Comparison of ENCODE assay signal across 1 cellular context in the genomic region with DNA sequence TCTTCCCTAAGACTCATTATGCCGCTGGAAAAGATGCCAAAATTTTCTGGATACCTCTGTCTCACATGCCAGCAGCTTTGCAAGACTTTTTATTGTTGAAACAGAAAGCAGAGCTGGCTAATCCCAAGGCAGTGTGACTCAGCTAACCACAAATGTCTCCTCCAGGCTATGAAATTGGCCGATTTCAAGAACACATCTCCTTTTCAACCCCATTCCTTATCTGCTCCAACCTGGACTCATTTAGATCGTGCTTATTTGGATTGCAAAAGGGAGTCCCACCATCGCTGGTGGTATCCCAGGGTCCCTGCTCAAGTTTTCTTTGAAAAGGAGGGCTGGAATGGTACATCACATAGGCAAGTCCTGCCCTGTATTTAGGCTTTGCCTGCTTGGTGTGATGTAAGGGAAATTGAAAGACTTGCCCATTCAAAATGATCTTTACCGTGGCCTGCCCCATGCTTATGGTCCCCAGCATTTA.
TF ChIP-seq lines count a peak whose summit lies in the region.

No MANE protein-coding gene starts in this region.

TF ChIP-seq in K562, 482 proteins besides CTCF, POLR2A, EP300 and RAD21 (continued from another document and continues in another):
- TF ChIP-seq, protein P1, sequence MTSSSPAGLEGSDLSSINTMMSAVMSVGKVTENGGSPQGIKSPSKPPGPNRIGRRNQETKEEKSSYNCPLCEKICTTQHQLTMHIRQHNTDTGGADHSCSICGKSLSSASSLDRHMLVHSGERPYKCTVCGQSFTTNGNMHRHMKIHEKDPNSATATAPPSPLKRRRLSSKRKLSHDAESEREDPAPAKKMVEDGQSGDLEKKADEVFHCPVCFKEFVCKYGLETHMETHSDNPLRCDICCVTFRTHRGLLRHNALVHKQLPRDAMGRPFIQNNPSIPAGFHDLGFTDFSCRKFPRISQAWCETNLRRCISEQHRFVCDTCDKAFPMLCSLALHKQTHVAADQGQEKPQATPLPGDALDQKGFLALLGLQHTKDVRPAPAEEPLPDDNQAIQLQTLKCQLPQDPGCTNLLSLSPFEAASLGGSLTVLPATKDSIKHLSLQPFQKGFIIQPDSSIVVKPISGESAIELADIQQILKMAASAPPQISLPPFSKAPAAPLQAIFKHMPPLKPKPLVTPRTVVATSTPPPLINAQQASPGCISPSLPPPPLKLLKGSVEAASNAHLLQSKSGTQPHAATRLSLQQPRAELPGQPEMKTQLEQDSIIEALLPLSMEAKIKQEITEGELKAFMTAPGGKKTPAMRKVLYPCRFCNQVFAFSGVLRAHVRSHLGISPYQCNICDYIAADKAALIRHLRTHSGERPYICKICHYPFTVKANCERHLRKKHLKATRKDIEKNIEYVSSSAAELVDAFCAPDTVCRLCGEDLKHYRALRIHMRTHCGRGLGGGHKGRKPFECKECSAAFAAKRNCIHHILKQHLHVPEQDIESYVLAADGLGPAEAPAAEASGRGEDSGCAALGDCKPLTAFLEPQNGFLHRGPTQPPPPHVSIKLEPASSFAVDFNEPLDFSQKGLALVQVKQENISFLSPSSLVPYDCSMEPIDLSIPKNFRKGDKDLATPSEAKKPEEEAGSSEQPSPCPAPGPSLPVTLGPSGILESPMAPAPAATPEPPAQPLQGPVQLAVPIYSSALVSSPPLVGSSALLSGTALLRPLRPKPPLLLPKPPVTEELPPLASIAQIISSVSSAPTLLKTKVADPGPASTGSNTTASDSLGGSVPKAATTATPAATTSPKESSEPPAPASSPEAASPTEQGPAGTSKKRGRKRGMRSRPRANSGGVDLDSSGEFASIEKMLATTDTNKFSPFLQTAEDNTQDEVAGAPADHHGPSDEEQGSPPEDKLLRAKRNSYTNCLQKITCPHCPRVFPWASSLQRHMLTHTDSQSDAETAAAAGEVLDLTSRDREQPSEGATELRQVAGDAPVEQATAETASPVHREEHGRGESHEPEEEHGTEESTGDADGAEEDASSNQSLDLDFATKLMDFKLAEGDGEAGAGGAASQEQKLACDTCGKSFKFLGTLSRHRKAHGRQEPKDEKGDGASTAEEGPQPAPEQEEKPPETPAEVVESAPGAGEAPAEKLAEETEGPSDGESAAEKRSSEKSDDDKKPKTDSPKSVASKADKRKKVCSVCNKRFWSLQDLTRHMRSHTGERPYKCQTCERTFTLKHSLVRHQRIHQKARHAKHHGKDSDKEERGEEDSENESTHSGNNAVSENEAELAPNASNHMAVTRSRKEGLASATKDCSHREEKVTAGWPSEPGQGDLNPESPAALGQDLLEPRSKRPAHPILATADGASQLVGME (CRISPR knock-in tag; IDR thresholded peaks at IDR 0.05): no peak
- TF ChIP-seq, protein P2, sequence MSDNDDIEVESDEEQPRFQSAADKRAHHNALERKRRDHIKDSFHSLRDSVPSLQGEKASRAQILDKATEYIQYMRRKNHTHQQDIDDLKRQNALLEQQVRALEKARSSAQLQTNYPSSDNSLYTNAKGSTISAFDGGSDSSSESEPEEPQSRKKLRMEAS (CRISPR knock-in tag; IDR thresholded peaks at IDR 0.05): no peak
- TF ChIP-seq KDM2B (CRISPR knock-in tag; IDR thresholded peaks at IDR 0.05) (no peak), ZNF224 (CRISPR knock-in tag; IDR thresholded peaks at IDR 0.05) (no peak), NUFIP1 (IDR thresholded peaks at IDR 0.05; ENCODE audit: partially characterized antibody) (no peak), YY1 (IDR thresholded peaks at IDR 0.05; ENCODE audit: borderline replicate concordance in 1 of 3, control insufficient read depth in 1 of 3, extremely low read depth in 1 of 3, insufficient read depth in 3 of 3, insufficient read length in 1 of 3, insufficient replicate concordance in 2 of 3, low read depth in 1 of 3, low read length in 2 of 3) (no peak), ZNF354B (CRISPR knock-in tag; IDR thresholded peaks at IDR 0.05) (no peak), CCAR2 (IDR thresholded peaks at IDR 0.05; ENCODE audit: low read depth, low read length) (no peak), NBN (IDR thresholded peaks at IDR 0.05; ENCODE audit: low read depth) (no peak), ZNF766 (CRISPR knock-in tag; conservative IDR thresholded peaks at IDR 0.05) (peak; percentile 53; the same call in 1 of the 2 replicates), SOX6 (IDR thresholded peaks at IDR 0.05) (peak; percentile 71), NCOA6 (IDR thresholded peaks at IDR 0.05) (no peak), ZNF75A (CRISPR knock-in tag; IDR thresholded peaks at IDR 0.05) (no peak), MIER1 (IDR thresholded peaks at IDR 0.05; ENCODE audit: low read depth) (no peak), DIDO1 (tag; IDR thresholded peaks at IDR 0.05; ENCODE audit: low read depth) (no peak), ZSCAN32 (CRISPR knock-in tag; IDR thresholded peaks at IDR 0.05) (no peak), NR4A1 (CRISPR knock-in tag; IDR thresholded peaks at IDR 0.05) (no peak), NR4A1 (tag; IDR thresholded peaks at IDR 0.05) (no peak), FOXP1 (CRISPR knock-in tag; IDR thresholded peaks at IDR 0.05) (no peak), POLR2AphosphoS5 (IDR thresholded peaks at IDR 0.05; ENCODE audit: control insufficient read depth, insufficient read depth, low read depth, low read length) (peak; percentile 58; the same call in 1 of the 2 replicates), ZNF24 (IDR thresholded peaks at IDR 0.05) (peak; percentile 13; the same call in 1 of the 2 replicates), SLC30A9 (CRISPR knock-in tag; IDR thresholded peaks at IDR 0.05) (no peak), CREB1 (IDR thresholded peaks at IDR 0.05) (peak; percentile 16; the same call in 1 of the 2 replicates), CREB1 (CRISPR knock-in tag; IDR thresholded peaks at IDR 0.05) (no peak), L3MBTL2 (IDR thresholded peaks at IDR 0.05) (no peak), PTRF (tag; IDR thresholded peaks at IDR 0.05) (no peak), NFATC3 (IDR thresholded peaks at IDR 0.05) (0 out of 2 replicates have a peak, but pooled peaks have one; percentile 14), PTTG1 (tag; IDR thresholded peaks at IDR 0.05; ENCODE audit: low read depth) (no peak), ZNF586 (CRISPR knock-in tag; conservative IDR thresholded peaks at IDR 0.05) (no peak), ZNF76 (CRISPR knock-in tag; IDR thresholded peaks at IDR 0.05; ENCODE audit: borderline replicate concordance) (no peak), SRSF9 (IDR thresholded peaks at IDR 0.05; ENCODE audit: borderline replicate concordance, low read depth, low read length) (no peak), TAF15 (IDR thresholded peaks at IDR 0.05; ENCODE audit: low read depth, low read length) (no peak), ETV6 (IDR thresholded peaks at IDR 0.05; ENCODE audit: borderline replicate concordance in 1 of 2, low read depth in 2 of 2, low read length in 1 of 2) (no peak; a peak in 1 of 4 replicates), ETV6 (CRISPR knock-in tag; IDR thresholded peaks at IDR 0.05; ENCODE audit: borderline replicate concordance) (no peak)
- TF ChIP-seq, protein P3, sequence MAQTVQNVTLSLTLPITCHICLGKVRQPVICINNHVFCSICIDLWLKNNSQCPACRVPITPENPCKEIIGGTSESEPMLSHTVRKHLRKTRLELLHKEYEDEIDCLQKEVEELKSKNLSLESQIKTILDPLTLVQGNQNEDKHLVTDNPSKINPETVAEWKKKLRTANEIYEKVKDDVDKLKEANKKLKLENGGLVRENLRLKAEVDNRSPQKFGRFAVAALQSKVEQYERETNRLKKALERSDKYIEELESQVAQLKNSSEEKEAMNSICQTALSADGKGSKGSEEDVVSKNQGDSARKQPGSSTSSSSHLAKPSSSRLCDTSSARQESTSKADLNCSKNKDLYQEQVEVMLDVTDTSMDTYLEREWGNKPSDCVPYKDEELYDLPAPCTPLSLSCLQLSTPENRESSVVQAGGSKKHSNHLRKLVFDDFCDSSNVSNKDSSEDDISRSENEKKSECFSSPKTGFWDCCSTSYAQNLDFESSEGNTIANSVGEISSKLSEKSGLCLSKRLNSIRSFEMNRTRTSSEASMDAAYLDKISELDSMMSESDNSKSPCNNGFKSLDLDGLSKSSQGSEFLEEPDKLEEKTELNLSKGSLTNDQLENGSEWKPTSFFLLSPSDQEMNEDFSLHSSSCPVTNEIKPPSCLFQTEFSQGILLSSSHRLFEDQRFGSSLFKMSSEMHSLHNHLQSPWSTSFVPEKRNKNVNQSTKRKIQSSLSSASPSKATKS (CRISPR knock-in tag; IDR thresholded peaks at IDR 0.05): no peak
- TF ChIP-seq, protein P4, sequence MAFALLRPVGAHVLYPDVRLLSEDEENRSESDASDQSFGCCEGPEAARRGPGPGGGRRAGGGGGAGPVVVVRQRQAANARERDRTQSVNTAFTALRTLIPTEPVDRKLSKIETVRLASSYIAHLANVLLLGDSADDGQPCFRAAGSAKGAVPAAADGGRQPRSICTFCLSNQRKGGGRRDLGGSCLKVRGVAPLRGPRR (CRISPR knock-in tag; IDR thresholded peaks at IDR 0.05): no peak
- TF ChIP-seq, protein P5, sequence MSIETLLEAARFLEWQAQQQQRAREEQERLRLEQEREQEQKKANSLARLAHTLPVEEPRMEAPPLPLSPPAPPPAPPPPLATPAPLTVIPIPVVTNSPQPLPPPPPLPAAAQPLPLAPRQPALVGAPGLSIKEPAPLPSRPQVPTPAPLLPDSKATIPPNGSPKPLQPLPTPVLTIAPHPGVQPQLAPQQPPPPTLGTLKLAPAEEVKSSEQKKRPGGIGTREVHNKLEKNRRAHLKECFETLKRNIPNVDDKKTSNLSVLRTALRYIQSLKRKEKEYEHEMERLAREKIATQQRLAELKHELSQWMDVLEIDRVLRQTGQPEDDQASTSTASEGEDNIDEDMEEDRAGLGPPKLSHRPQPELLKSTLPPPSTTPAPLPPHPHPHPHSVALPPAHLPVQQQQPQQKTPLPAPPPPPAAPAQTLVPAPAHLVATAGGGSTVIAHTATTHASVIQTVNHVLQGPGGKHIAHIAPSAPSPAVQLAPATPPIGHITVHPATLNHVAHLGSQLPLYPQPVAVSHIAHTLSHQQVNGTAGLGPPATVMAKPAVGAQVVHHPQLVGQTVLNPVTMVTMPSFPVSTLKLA (conservative IDR thresholded peaks at IDR 0.05): no peak
- TF ChIP-seq, protein P6, sequence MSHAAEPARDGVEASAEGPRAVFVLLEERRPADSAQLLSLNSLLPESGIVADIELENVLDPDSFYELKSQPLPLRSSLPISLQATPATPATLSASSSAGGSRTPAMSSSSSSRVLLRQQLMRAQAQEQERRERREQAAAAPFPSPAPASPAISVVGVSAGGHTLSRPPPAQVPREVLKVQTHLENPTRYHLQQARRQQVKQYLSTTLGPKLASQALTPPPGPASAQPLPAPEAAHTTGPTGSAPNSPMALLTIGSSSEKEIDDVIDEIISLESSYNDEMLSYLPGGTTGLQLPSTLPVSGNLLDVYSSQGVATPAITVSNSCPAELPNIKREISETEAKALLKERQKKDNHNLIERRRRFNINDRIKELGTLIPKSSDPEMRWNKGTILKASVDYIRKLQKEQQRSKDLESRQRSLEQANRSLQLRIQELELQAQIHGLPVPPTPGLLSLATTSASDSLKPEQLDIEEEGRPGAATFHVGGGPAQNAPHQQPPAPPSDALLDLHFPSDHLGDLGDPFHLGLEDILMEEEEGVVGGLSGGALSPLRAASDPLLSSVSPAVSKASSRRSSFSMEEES (CRISPR knock-in tag; IDR thresholded peaks at IDR 0.05): no peak
- TF ChIP-seq, protein P7, sequence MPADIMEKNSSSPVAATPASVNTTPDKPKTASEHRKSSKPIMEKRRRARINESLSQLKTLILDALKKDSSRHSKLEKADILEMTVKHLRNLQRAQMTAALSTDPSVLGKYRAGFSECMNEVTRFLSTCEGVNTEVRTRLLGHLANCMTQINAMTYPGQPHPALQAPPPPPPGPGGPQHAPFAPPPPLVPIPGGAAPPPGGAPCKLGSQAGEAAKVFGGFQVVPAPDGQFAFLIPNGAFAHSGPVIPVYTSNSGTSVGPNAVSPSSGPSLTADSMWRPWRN (IDR thresholded peaks at IDR 0.05; ENCODE audit: low read depth): peak; percentile 55; the same call in 1 of the 2 replicates
- TF ChIP-seq, protein P8, sequence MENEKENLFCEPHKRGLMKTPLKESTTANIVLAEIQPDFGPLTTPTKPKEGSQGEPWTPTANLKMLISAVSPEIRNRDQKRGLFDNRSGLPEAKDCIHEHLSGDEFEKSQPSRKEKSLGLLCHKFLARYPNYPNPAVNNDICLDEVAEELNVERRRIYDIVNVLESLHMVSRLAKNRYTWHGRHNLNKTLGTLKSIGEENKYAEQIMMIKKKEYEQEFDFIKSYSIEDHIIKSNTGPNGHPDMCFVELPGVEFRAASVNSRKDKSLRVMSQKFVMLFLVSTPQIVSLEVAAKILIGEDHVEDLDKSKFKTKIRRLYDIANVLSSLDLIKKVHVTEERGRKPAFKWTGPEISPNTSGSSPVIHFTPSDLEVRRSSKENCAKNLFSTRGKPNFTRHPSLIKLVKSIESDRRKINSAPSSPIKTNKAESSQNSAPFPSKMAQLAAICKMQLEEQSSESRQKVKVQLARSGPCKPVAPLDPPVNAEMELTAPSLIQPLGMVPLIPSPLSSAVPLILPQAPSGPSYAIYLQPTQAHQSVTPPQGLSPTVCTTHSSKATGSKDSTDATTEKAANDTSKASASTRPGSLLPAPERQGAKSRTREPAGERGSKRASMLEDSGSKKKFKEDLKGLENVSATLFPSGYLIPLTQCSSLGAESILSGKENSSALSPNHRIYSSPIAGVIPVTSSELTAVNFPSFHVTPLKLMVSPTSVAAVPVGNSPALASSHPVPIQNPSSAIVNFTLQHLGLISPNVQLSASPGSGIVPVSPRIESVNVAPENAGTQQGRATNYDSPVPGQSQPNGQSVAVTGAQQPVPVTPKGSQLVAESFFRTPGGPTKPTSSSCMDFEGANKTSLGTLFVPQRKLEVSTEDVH (IDR thresholded peaks at IDR 0.05; ENCODE audit: low read depth, partially characterized antibody): no peak
- TF ChIP-seq, protein P9, sequence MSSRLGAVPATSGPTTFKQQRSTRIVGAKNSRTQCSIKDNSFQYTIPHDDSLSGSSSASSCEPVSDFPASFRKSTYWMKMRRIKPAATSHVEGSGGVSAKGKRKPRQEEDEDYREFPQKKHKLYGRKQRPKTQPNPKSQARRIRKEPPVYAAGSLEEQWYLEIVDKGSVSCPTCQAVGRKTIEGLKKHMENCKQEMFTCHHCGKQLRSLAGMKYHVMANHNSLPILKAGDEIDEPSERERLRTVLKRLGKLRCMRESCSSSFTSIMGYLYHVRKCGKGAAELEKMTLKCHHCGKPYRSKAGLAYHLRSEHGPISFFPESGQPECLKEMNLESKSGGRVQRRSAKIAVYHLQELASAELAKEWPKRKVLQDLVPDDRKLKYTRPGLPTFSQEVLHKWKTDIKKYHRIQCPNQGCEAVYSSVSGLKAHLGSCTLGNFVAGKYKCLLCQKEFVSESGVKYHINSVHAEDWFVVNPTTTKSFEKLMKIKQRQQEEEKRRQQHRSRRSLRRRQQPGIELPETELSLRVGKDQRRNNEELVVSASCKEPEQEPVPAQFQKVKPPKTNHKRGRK (tag; IDR thresholded peaks at IDR 0.05): no peak
- TF ChIP-seq, protein P10, sequence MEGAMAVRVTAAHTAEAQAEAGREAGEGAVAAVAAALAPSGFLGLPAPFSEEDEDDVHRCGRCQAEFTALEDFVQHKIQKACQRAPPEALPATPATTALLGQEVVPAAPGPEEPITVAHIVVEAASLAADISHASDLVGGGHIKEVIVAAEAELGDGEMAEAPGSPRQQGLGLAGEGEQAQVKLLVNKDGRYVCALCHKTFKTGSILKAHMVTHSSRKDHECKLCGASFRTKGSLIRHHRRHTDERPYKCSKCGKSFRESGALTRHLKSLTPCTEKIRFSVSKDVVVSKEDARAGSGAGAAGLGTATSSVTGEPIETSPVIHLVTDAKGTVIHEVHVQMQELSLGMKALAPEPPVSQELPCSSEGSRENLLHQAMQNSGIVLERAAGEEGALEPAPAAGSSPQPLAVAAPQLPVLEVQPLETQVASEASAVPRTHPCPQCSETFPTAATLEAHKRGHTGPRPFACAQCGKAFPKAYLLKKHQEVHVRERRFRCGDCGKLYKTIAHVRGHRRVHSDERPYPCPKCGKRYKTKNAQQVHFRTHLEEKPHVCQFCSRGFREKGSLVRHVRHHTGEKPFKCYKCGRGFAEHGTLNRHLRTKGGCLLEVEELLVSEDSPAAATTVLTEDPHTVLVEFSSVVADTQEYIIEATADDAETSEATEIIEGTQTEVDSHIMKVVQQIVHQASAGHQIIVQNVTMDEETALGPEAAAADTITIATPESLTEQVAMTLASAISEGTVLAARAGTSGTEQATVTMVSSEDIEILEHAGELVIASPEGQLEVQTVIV (CRISPR knock-in tag; IDR thresholded peaks at IDR 0.05; ENCODE audit: borderline replicate concordance): no peak
